In the genomic region with DNA sequence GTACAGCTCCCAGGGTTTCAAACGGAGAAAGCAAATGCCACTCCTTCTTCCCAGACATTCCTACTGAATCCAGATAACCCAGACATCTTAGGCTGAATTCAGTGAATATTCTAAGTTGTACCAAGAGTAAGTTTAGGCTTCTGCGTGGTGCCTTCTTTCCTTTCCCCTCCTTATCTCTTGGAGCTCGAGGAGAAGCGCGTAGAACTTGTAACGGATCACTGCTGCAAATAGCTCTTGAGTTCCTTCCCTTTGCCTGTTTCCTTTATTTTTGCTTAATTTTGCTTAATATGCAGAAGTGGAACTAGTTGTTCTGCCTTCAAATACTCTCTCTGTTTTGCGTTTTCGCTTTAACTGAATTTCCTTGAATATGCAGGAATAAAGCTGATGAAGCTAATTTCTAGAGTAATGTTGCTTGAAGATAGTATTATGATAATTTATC, we compare ENCODE assay signal across 8 cellular contexts. TPM values are rescaled to one million over a fixed set of nuclear protein-coding genes. Genes with fewer than 3 reads are reported as not detected.
A peak's percentile ranks its signal among the peaks of the same experiment; 100 is the strongest.
DNase-seq lines count a peak whose midpoint lies in the region; ATAC-seq and TF ChIP-seq lines count a peak whose summit lies in the region.

No MANE protein-coding gene starts in this region.

- H3K4me1 ChIP-seq in HEK293 (ENCODE audit: control insufficient read depth, insufficient read depth, low read length) (peaks cover 21% of the 10 kb centered on the region), hepatocyte (ENCODE audit: insufficient read depth) (peaks cover 4% of the 10 kb centered on the region), skeletal muscle satellite cell (ENCODE audit: control insufficient read depth, insufficient read depth, low read length) (peaks cover 46% of the 10 kb centered on the region)

- POLR2A ChIA-PET in AG04449 (lab: Yijun Ruan, JAX) (interaction anchor here (1.0 to 3.2 kb wide), 3 partner anchors 132 to 212 kb away, joined by 3 to 46 read pairs (median 4); partner anchors contain the start of gene INTS6), HEK293 (lab: Yijun Ruan, JAX) (interaction anchor here (0.6 to 5.0 kb wide), 5 partner anchors 19 to 140 kb away, joined by 3 to 77 read pairs (median 5); partner anchors contain the start of gene INTS6), activated B cell treated with CpG ODN at 0.5 μM for 24 hours (lab: Charles Lee) (interaction anchor here (0.6 to 7.3 kb wide), 16 partner anchors 10 to 218 kb away, joined by 3 to 156 read pairs (median 4); partner anchors contain the start of gene INTS6)

- peaks cover 37% of the 10 kb centered on the region for H3K4me1 Mint-ChIP-seq in activated B cell treated with CpG ODN at 0.5 μM for 24 hours

- peak overlapping the region; percentile 95 for H3K9ac ChIP-seq in skeletal muscle satellite cell (ENCODE audit: low read depth, low read length)

- no peaks in the 10 kb centered on the region for H3K27me3 Mint-ChIP-seq in activated B cell treated with CpG ODN at 0.5 μM for 24 hours

- CTCF ChIA-PET in AG04449 (lab: Yijun Ruan, JAX) (interaction anchor here (1.0 to 2.9 kb wide), 10 partner anchors 10 to 229 kb away, joined by 3 to 18 read pairs (median 4); no protein-coding TSS in a partner anchor), HEK293 (lab: Yijun Ruan, JAX) (interaction anchor here (0.6 to 2.1 kb wide), 2 partner anchors 134 to 212 kb away, joined by 3 to 6 read pairs; no protein-coding TSS in a partner anchor), activated B cell treated with CpG ODN at 0.5 μM for 24 hours (lab: Charles Lee) (interaction anchor here (0.9 to 1.8 kb wide), 7 partner anchors 10 to 179 kb away, joined by 3 to 6 read pairs (median 4); partner anchors contain the start of gene INTS6)

- H3K27ac Mint-ChIP-seq in activated B cell treated with CpG ODN at 0.5 μM for 24 hours = peak overlapping the region; percentile 97

- H3K27ac ChIP-seq in HEK293 (ENCODE audit: extremely low read depth, low read depth, low read length) = peak overlapping the region; percentile 93
- H3K27ac ChIP-seq in hepatocyte = peak overlapping the region; percentile 90

- no peak for ATAC-seq in activated B cell treated with CpG ODN at 0.5 μM for 24 hours (ENCODE audit: low read depth)
- no peak for ATAC-seq in HG02852 (IDR thresholded peaks at IDR 0.05; ENCODE audit: unreplicated experiment)
- ATAC-seq in GM19324 (IDR thresholded peaks at IDR 0.05; ENCODE audit: low FRiP score, unreplicated experiment) = no peak

- H3K36me3 ChIP-seq in HEK293 (ENCODE audit: control insufficient read depth in 2 of 2, insufficient read depth in 1 of 2, low read length in 2 of 2) (no peaks in the 10 kb centered on the region), hepatocyte (replicated peaks; ENCODE audit: insufficient read depth, low read depth) (no peaks in the 10 kb centered on the region), skeletal muscle satellite cell (ENCODE audit: insufficient read depth, low read length) (no peaks in the 10 kb centered on the region)

- no peaks in the 10 kb centered on the region for H3K9me3 Mint-ChIP-seq in activated B cell treated with CpG ODN at 0.5 μM for 24 hours

- H3K9me3 ChIP-seq in HEK293 (ENCODE audit: control insufficient read depth, insufficient read depth, low read depth, low read length) (no peaks in the 10 kb centered on the region), hepatocyte (ENCODE audit: low read depth) (no peaks in the 10 kb centered on the region), skeletal muscle satellite cell (replicated peaks; ENCODE audit: low read length) (no peaks in the 10 kb centered on the region)

- intact Hi-C loops in activated B cell treated with CpG ODN at 0.5 μM for 24 hours (cut with micrococcal nuclease) = loop anchor here (1.0 to 2.0 kb wide), 3 partner anchors 10 to 1792 kb away; partner anchors contain the start of gene KPNA3

- TF ChIP-seq CTCF in AG04449 (IDR thresholded peaks at IDR 0.05; ENCODE audit: insufficient read depth, low read length, missing control alignments) (no peak), HEK293 (tag by site-specific recombination; IDR thresholded peaks at IDR 0.05) (no peak), activated B cell treated with CpG ODN at 0.5 μM for 24 hours (IDR thresholded peaks at IDR 0.05) (no peak), hepatocyte (IDR thresholded peaks at IDR 0.05; ENCODE audit: poor library complexity) (no peak)

- no peaks in the 10 kb centered on the region for H4K20me1 ChIP-seq in hepatocyte (ENCODE audit: insufficient read depth, poor library complexity, severe bottlenecking)

- peaks cover 45% of the 10 kb centered on the region for H3K79me2 ChIP-seq in hepatocyte

- peak overlapping the region; percentile 86 for H3K4me2 ChIP-seq in hepatocyte
- peak overlapping the region; percentile 81 for H3K4me2 ChIP-seq in skeletal muscle satellite cell (ENCODE audit: low read length)

- 3% methylated on average over 8 of the region's 8 CpGs for WGBS in hepatocyte (ENCODE audit: low lambda C conversion rate, missing lambda C conversion rate)

- H3K4me3 Mint-ChIP-seq in activated B cell treated with CpG ODN at 0.5 μM for 24 hours = peak overlapping the region; percentile 94

- peaks cover 6% of the 10 kb centered on the region for H3K36me3 Mint-ChIP-seq in activated B cell treated with CpG ODN at 0.5 μM for 24 hours (ENCODE audit: low read depth)

- DNase-seq in AG04449 (ENCODE audit: low read depth, low spot score) (no peak), activated B cell treated with CpG ODN at 0.5 μM for 24 hours (no peak), hepatocyte (ENCODE audit: low spot score) (no peak), GM03348 (ENCODE audit: low spot score) (no peak)

- H3K4me3 ChIP-seq in AG04449 (ENCODE audit: low read depth, low read length) (peak overlapping the region; percentile 92), HEK293 (ENCODE audit: low read depth, low read length) (peak overlapping the region; percentile 65), hepatocyte (peak overlapping the region; percentile 70), skeletal muscle satellite cell (ENCODE audit: low read length) (peak overlapping the region; percentile 87)

- H3K9me2 ChIP-seq in hepatocyte (replicated peaks; ENCODE audit: insufficient read depth) = no peaks in the 10 kb centered on the region

- peak overlapping the region; percentile 79 for H2AFZ ChIP-seq in hepatocyte

- H3K27me3 ChIP-seq in hepatocyte (no peaks in the 10 kb centered on the region), skeletal muscle satellite cell (ENCODE audit: control insufficient read depth, insufficient read depth, low read length) (no peaks in the 10 kb centered on the region)

TF ChIP-seq in HEK293, 187 proteins besides CTCF, POLR2A, EP300 and RAD21:
- peak; percentile 58; the same call in 1 of the 2 replicates for TF ChIP-seq ZBTB17 (tag by site-specific recombination; IDR thresholded peaks at IDR 0.05)
- no peak for TF ChIP-seq ZNF792 (tag by site-specific recombination; IDR thresholded peaks at IDR 0.05)
- no peak for TF ChIP-seq SP2 (tag by site-specific recombination; IDR thresholded peaks at IDR 0.05)
- TF ChIP-seq RBAK (tag by site-specific recombination; IDR thresholded peaks at IDR 0.05) = no peak
- peak; percentile 79 for TF ChIP-seq PRDM1 (tag by site-specific recombination; IDR thresholded peaks at IDR 0.05)
- no peak for TF ChIP-seq ZNF155 (tag by site-specific recombination; IDR thresholded peaks at IDR 0.05)
- TF ChIP-seq ZSCAN16 (tag by site-specific recombination; IDR thresholded peaks at IDR 0.05) = no peak
- TF ChIP-seq TRIM28 (IDR thresholded peaks at IDR 0.05; ENCODE audit: borderline replicate concordance, low read length) = no peak

RNA-seq across cellular contexts. Expression of gene WDFY2, which starts 1.0 kb away (rescaled TPM):
- 16.8 and 20.8 TPM in 2 replicates for total RNA-seq in activated B cell treated with CpG ODN at 0.5 μM for 24 hours
- 8.8 and 9.1 TPM in 2 replicates for total RNA-seq in hepatocyte
- polyA plus RNA-seq in hepatocyte = 9.0 and 17.9 TPM in 2 replicates
- total RNA-seq in skeletal muscle satellite cell (2012; rRNA removed) = 11.4 and 13.4 TPM in 2 replicates
